39 cellular contexts compared by ENCODE assay signal in the genomic region with DNA sequence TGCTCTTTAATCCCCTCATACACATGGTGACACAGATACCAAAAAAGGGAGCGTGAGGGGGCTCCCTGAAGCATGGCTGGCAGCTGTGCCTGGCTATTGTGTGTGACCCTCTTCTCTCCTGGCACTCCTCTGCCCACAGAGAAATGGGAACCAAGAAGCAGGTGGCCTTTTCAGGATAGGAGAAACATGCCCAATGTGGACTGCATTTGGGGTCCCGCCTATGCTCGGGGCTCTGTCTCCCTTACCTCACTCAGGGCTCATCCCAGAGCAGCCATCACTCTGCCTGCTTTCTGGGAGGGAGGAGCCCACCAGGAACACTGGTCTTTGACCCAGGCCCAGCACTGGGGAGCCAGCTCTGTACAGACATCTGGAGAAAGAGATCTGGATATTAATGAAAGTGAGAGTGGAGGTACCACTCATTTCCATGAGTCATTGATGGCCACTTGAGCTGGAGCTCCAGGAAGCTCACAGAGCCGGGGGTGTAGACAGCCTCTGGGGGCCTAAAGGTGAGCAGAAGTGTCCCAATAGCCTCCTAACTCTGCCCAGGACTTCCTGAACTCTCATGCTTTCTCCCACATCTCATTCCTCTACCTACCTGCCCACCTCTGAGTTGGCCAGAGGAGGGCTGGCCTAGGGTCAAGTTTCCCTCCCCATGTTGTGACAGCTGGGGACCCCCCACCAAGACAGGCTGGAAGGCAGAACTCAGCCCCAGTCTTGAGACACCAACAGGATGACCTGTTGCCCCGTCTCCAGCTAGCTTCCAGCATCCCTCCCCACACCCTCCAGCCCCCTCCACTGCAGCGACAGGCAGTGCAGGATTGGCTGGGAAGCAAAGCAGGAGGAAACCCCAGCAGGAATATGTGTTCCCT. TPM values are rescaled to one million over a fixed set of nuclear protein-coding genes. Genes with fewer than 3 reads are reported as not detected.
"Had no signal": no experiment of that assay in that cellular context is flagged by ENCODE, and none has a peak within 500 bp of the region (broad histone marks: within the 10 kb centered on the region; RNA-seq: fewer than 3 reads in every experiment).

No MANE protein-coding gene starts in this region.

- H3K27me3 ChIP-seq: adrenal gland, ascending aorta, hepatocyte, sigmoid colon, stomach, thyroid gland, upper lobe of left lung had no signal

- H3K36me3 Mint-ChIP-seq: activated naive CD8-positive, alpha-beta T cell treated with anti-CD3 and anti-CD28 coated beads for 36 hours; brain; natural killer cell treated with Interleukin-12 subunit alpha and Interleukin-12 subunit beta and Interleukin-15 and Interleukin-18, amount 100 ng/mL, for 72 hours had no signal

- H3K4me3 Mint-ChIP-seq: activated naive CD4-positive, alpha-beta T cell treated with anti-CD3 and anti-CD28 coated beads for 36 hours; activated naive CD8-positive, alpha-beta T cell treated with anti-CD3 and anti-CD28 coated beads for 36 hours; activated T-helper 1 cell treated with anti-CD3 and anti-CD28 coated beads, Interleukin-12 subunit alpha, Interleukin-12 subunit beta, Interleukin-2, Interleukin-4 antibody, amounts not matched to agents 30 ng/mL and 10 ng/mL and 1 ng/mL, durations not matched to agents 14 hours and 24 hours and 36 hours; brain; effector memory CD8-positive, alpha-beta T cell; natural killer cell treated with Interleukin-12 subunit alpha and Interleukin-12 subunit beta and Interleukin-15 and Interleukin-18, amount 100 ng/mL, for 72 hours; stimulated activated naive B cell treated with anti-CD40 and anti-IgM and Interleukin-4, amounts not matched to agents 10 μg/mL and 1 μg/mL and 100 μg/mL, for 72 hours; T-helper 1 cell treated with Interleukin-12 subunit alpha and Interleukin-12 subunit beta and Interleukin-4 antibody, amounts not matched to agents 30 μg/mL and 1 μg/mL, for 36 hours had no signal

- H3K4me1 ChIP-seq: adrenal gland, ascending aorta, gastroesophageal sphincter, prostate gland, sigmoid colon, stomach, thyroid gland had no signal

- ATAC-seq: effector memory CD8-positive, alpha-beta T cell; gastroesophageal sphincter; left colon; mucosa of descending colon; stimulated activated naive B cell treated with anti-CD40 and anti-IgM and Interleukin-4, amounts not matched to agents 10 μg/mL and 1 μg/mL and 100 μg/mL, for 72 hours had no signal

- H3K9me3 Mint-ChIP-seq: T-helper 1 cell treated with Interleukin-12 subunit alpha and Interleukin-12 subunit beta and Interleukin-4 antibody, amounts not matched to agents 30 μg/mL and 1 μg/mL, for 36 hours had no signal

- H3K4me3 ChIP-seq: adrenal gland, ascending aorta, gastroesophageal sphincter, hepatocyte, mucosa of descending colon, prostate gland, sigmoid colon, stomach, thyroid gland, upper lobe of left lung had no signal

- DNase-seq: activated CD4-positive, alpha-beta T cell treated with anti-CD3 and anti-CD28 coated beads for 4 hours; activated CD4-positive, alpha-beta T cell treated with anti-CD3 and anti-CD28 coated beads, Interleukin-2, amount 50 U/mL, for 4 hours; activated CD8-positive, alpha-beta memory T cell treated with anti-CD3 and anti-CD28 coated beads, Interleukin-2, amount 50 U/mL, for 4 hours; activated effector memory CD4-positive, alpha-beta T cell treated with anti-CD3 and anti-CD28 coated beads, Interleukin-2, amount 50 U/mL, for 16 hours; activated naive CD4-positive, alpha-beta T cell treated with anti-CD3 and anti-CD28 coated beads for 36 hours; activated naive CD8-positive, alpha-beta T cell treated with anti-CD3 and anti-CD28 coated beads for 36 hours; activated T-cell treated with anti-CD3 and anti-CD28 coated beads, Interleukin-2, amount 50 U/mL, for 1 hour; adrenal gland; cortex of kidney; effector memory CD8-positive, alpha-beta T cell; erythroblast; kidney; left colon; mesenchymal stem cell; mucosa of descending colon; retina; sigmoid colon; small intestine; stimulated activated CD4-positive, alpha-beta T cell treated with anti-CD3 and anti-CD28 coated beads, Interleukin-1b, Interleukin-23, amount 100 ng/mL, for 48 hours; stimulated activated naive B cell treated with anti-CD40 and anti-IgM and Interleukin-4, amounts not matched to agents 10 μg/mL and 1 μg/mL and 100 μg/mL, for 72 hours; stomach; T-helper 9 cell; thyroid gland had no signal

- H3K27me3 Mint-ChIP-seq: activated naive CD8-positive, alpha-beta T cell treated with anti-CD3 and anti-CD28 coated beads for 36 hours had no signal

- H3K27ac ChIP-seq: adrenal gland, ascending aorta, gastroesophageal sphincter, hepatocyte, prostate gland, sigmoid colon, stomach, thyroid gland, upper lobe of left lung had no signal

- H3K27ac Mint-ChIP-seq: activated naive CD4-positive, alpha-beta T cell treated with anti-CD3 and anti-CD28 coated beads for 36 hours; activated naive CD8-positive, alpha-beta T cell treated with anti-CD3 and anti-CD28 coated beads for 36 hours; activated T-helper 1 cell treated with anti-CD3 and anti-CD28 coated beads, Interleukin-12 subunit alpha, Interleukin-12 subunit beta, Interleukin-2, Interleukin-4 antibody, amounts not matched to agents 30 ng/mL and 10 ng/mL and 1 ng/mL, durations not matched to agents 14 hours and 24 hours and 36 hours; brain; effector memory CD8-positive, alpha-beta T cell; natural killer cell treated with Interleukin-12 subunit alpha and Interleukin-12 subunit beta and Interleukin-15 and Interleukin-18, amount 100 ng/mL, for 72 hours; stimulated activated naive B cell treated with anti-CD40 and anti-IgM and Interleukin-4, amounts not matched to agents 10 μg/mL and 1 μg/mL and 100 μg/mL, for 72 hours; T-helper 1 cell treated with Interleukin-12 subunit alpha and Interleukin-12 subunit beta and Interleukin-4 antibody, amounts not matched to agents 30 μg/mL and 1 μg/mL, for 36 hours had no signal

- H3K9me3 ChIP-seq: adrenal gland, prostate gland, thyroid gland had no signal

- H3K36me3 ChIP-seq: adrenal gland, ascending aorta, gastroesophageal sphincter, prostate gland, sigmoid colon, stomach, thyroid gland, upper lobe of left lung had no signal

- H3K4me1 Mint-ChIP-seq: brain had no signal

RNA-seq across cellular contexts. Expression of gene DRGX, which starts 42.6 kb away (rescaled TPM):
- total RNA-seq: activated naive CD4-positive, alpha-beta T cell treated with anti-CD3 and anti-CD28 coated beads for 36 hours; activated naive CD8-positive, alpha-beta T cell treated with anti-CD3 and anti-CD28 coated beads for 36 hours; activated T-helper 1 cell treated with anti-CD3 and anti-CD28 coated beads, Interleukin-12 subunit alpha, Interleukin-12 subunit beta, Interleukin-2, Interleukin-4 antibody, amounts not matched to agents 30 ng/mL and 10 ng/mL and 1 ng/mL, durations not matched to agents 14 hours and 24 hours and 36 hours; ascending aorta; cardiac septum; cerebellum; fibroblast of lung; fibroblast of villous mesenchyme; gastroesophageal sphincter; hepatocyte; kidney; lower leg skin; myocyte; natural killer cell treated with Interleukin-12 subunit alpha and Interleukin-12 subunit beta and Interleukin-15 and Interleukin-18, amount 100 ng/mL, for 72 hours; osteoblast; prostate gland; sigmoid colon; stomach; thyroid gland had no signal

RNA-seq across cellular contexts. Expression of gene C10orf71, which starts 54.3 kb away (rescaled TPM):
- total RNA-seq: activated naive CD4-positive, alpha-beta T cell treated with anti-CD3 and anti-CD28 coated beads for 36 hours; activated naive CD8-positive, alpha-beta T cell treated with anti-CD3 and anti-CD28 coated beads for 36 hours; activated T-helper 1 cell treated with anti-CD3 and anti-CD28 coated beads, Interleukin-12 subunit alpha, Interleukin-12 subunit beta, Interleukin-2, Interleukin-4 antibody, amounts not matched to agents 30 ng/mL and 10 ng/mL and 1 ng/mL, durations not matched to agents 14 hours and 24 hours and 36 hours; ascending aorta; cerebellum; fibroblast of lung; fibroblast of villous mesenchyme; hepatocyte; kidney; left colon; lower leg skin; natural killer cell treated with Interleukin-12 subunit alpha and Interleukin-12 subunit beta and Interleukin-15 and Interleukin-18, amount 100 ng/mL, for 72 hours; osteoblast; sigmoid colon; thyroid gland; upper lobe of left lung had no signal
